ENCODE assay signal across 8 cellular contexts in genomic region chr10:45001382-45002148, GRCh38. TPM values are rescaled to one million over a fixed set of nuclear protein-coding genes. Genes with fewer than 3 reads are reported as not detected.
DNase-seq lines count a peak whose midpoint lies in the region; ATAC-seq and TF ChIP-seq lines count a peak whose summit lies in the region.

No MANE protein-coding gene starts in this region.

- POLR2A ChIA-PET in activated CD4-positive, alpha-beta memory T cell treated with anti-CD3 and anti-CD28 coated beads, Interleukin-2, amount 10 ng/mL, durations not matched to agents 7 days and 5 days (lab: Charles Lee): interaction anchor here (0.9 to 1.5 kb wide), 4 partner anchors 9 to 420 kb away, joined by 3 to 6 read pairs (median 4); partner anchors contain the start of gene DEPP1

- H3K9me3 Mint-ChIP-seq in activated CD4-positive, alpha-beta memory T cell treated with anti-CD3 and anti-CD28 coated beads, Interleukin-2, amount 10 ng/mL, durations not matched to agents 7 days and 5 days: peaks cover 22% of the 10 kb centered on the region
- peaks cover 33% of the 10 kb centered on the region for H3K9me3 Mint-ChIP-seq in endodermal cell
- peaks cover 2% of the 10 kb centered on the region for H3K9me3 Mint-ChIP-seq in stimulated activated memory B cell treated with anti-CD40 and anti-IgM and Interleukin-4, amounts not matched to agents 10 μg/mL and 1 μg/mL and 100 μg/mL, for 72 hours

- no peaks in the 10 kb centered on the region for H3K4me1 ChIP-seq in endodermal cell (ENCODE audit: control insufficient read depth, insufficient read depth, low read length)

- 10 to 42% methylated on average over 9 to 12 of the region's 13 CpGs for WGBS in endodermal cell (ENCODE audit: insufficient coverage in 1 of 2, insufficient read length in 1 of 2), 2 experiments

- peaks cover 10% of the 10 kb centered on the region for H3K27me3 Mint-ChIP-seq in activated CD4-positive, alpha-beta memory T cell treated with anti-CD3 and anti-CD28 coated beads, Interleukin-2, amount 10 ng/mL, durations not matched to agents 7 days and 5 days
- peaks cover 2% of the 10 kb centered on the region for H3K27me3 Mint-ChIP-seq in endodermal cell (ENCODE audit: insufficient read depth)
- H3K27me3 Mint-ChIP-seq in stimulated activated memory B cell treated with anti-CD40 and anti-IgM and Interleukin-4, amounts not matched to agents 10 μg/mL and 1 μg/mL and 100 μg/mL, for 72 hours: no peaks in the 10 kb centered on the region

- H3K9me3 ChIP-seq in endodermal cell (ENCODE audit: control insufficient read depth, low read length): peaks cover 27% of the 10 kb centered on the region

- peak overlapping the region; percentile 87 for H3K27ac Mint-ChIP-seq in activated CD4-positive, alpha-beta memory T cell treated with anti-CD3 and anti-CD28 coated beads, Interleukin-2, amount 10 ng/mL, durations not matched to agents 7 days and 5 days
- H3K27ac Mint-ChIP-seq in endodermal cell: peak overlapping the region; percentile 31
- H3K27ac Mint-ChIP-seq in stimulated activated memory B cell treated with anti-CD40 and anti-IgM and Interleukin-4, amounts not matched to agents 10 μg/mL and 1 μg/mL and 100 μg/mL, for 72 hours: peak overlapping the region; percentile 95

- H3K4me3 ChIP-seq in endodermal cell (ENCODE audit: low read length): peak overlapping the region; percentile 81

- ATAC-seq in GM18508 (IDR thresholded peaks at IDR 0.05; ENCODE audit: insufficient read depth, unreplicated experiment) (peak; percentile 67), HG02943 (IDR thresholded peaks at IDR 0.05; ENCODE audit: low read depth, unreplicated experiment) (peak; percentile 83)
- ATAC-seq in stimulated activated memory B cell treated with anti-CD40 and anti-IgM and Interleukin-4, amounts not matched to agents 10 μg/mL and 1 μg/mL and 100 μg/mL, for 72 hours: peak; percentile 83

- peaks cover 37% of the 10 kb centered on the region for H3K36me3 Mint-ChIP-seq in activated CD4-positive, alpha-beta memory T cell treated with anti-CD3 and anti-CD28 coated beads, Interleukin-2, amount 10 ng/mL, durations not matched to agents 7 days and 5 days (ENCODE audit: low read depth)
- peaks cover 30% of the 10 kb centered on the region for H3K36me3 Mint-ChIP-seq in endodermal cell (ENCODE audit: low read depth)
- H3K36me3 Mint-ChIP-seq in stimulated activated memory B cell treated with anti-CD40 and anti-IgM and Interleukin-4, amounts not matched to agents 10 μg/mL and 1 μg/mL and 100 μg/mL, for 72 hours: peaks cover 37% of the 10 kb centered on the region

- peak overlapping the region; percentile 24 for H3K27ac ChIP-seq in endodermal cell (ENCODE audit: low read depth, low read length)

- H3K36me3 ChIP-seq in endodermal cell (ENCODE audit: control insufficient read depth, insufficient read depth, low read length): peaks cover 25% of the 10 kb centered on the region

- CTCF ChIA-PET in activated CD4-positive, alpha-beta memory T cell treated with anti-CD3 and anti-CD28 coated beads, Interleukin-2, amount 10 ng/mL, durations not matched to agents 7 days and 5 days (lab: Charles Lee): no interaction called here

- peak overlapping the region; percentile 56 for H3K9ac ChIP-seq in endodermal cell (ENCODE audit: extremely low read depth, low read length, poor library complexity, severe bottlenecking)

- DNase-seq in AG08395 (ENCODE audit: low spot score) (peak; percentile 42), NCI-H2107 (lab: John Stamatoyannopoulos, UW) (peak; percentile 26), endodermal cell (peak; percentile 74), midbrain (lab: John Stamatoyannopoulos, UW) (peak; percentile 58)
- peak; percentile 63 for DNase-seq in activated CD4-positive, alpha-beta memory T cell treated with anti-CD3 and anti-CD28 coated beads, Interleukin-2, amount 10 ng/mL, durations not matched to agents 7 days and 5 days

- H3K27me3 ChIP-seq in endodermal cell (ENCODE audit: control insufficient read depth, insufficient read depth, low read length, poor library complexity, severe bottlenecking): no peaks in the 10 kb centered on the region

- H3K4me1 Mint-ChIP-seq in activated CD4-positive, alpha-beta memory T cell treated with anti-CD3 and anti-CD28 coated beads, Interleukin-2, amount 10 ng/mL, durations not matched to agents 7 days and 5 days: peaks cover 40% of the 10 kb centered on the region
- H3K4me1 Mint-ChIP-seq in endodermal cell: peaks cover 17% of the 10 kb centered on the region
- peaks cover 20% of the 10 kb centered on the region for H3K4me1 Mint-ChIP-seq in stimulated activated memory B cell treated with anti-CD40 and anti-IgM and Interleukin-4, amounts not matched to agents 10 μg/mL and 1 μg/mL and 100 μg/mL, for 72 hours

- peak; percentile 45 for TF ChIP-seq CTCF in endodermal cell (conservative IDR thresholded peaks at IDR 0.05)

- peak overlapping the region; percentile 90 for H3K4me3 Mint-ChIP-seq in activated CD4-positive, alpha-beta memory T cell treated with anti-CD3 and anti-CD28 coated beads, Interleukin-2, amount 10 ng/mL, durations not matched to agents 7 days and 5 days
- peak overlapping the region; percentile 70 for H3K4me3 Mint-ChIP-seq in endodermal cell
- peak overlapping the region; percentile 83 for H3K4me3 Mint-ChIP-seq in stimulated activated memory B cell treated with anti-CD40 and anti-IgM and Interleukin-4, amounts not matched to agents 10 μg/mL and 1 μg/mL and 100 μg/mL, for 72 hours

RNA-seq across cellular contexts. Expression of gene ZNF22, which starts 0.8 kb away (rescaled TPM):
- 10 to 100 TPM; 22.9 to 24.7 TPM for total RNA-seq in activated CD4-positive, alpha-beta memory T cell treated with anti-CD3 and anti-CD28 coated beads, Interleukin-2, amount 10 ng/mL, durations not matched to agents 7 days and 5 days
- total RNA-seq in endodermal cell: 10 to 100 TPM; 35.5 to 42.5 TPM
- 59.3 TPM for polyA plus RNA-seq in endodermal cell (2013, experiment 1 of 2)
- 54.5 TPM for polyA plus RNA-seq in endodermal cell (2013, experiment 2 of 2)

RNA-seq across cellular contexts. Expression of gene DEPP1, which starts 23.0 kb away (rescaled TPM):
- 1 to 10 TPM; 1.2 to 1.9 TPM for total RNA-seq in activated CD4-positive, alpha-beta memory T cell treated with anti-CD3 and anti-CD28 coated beads, Interleukin-2, amount 10 ng/mL, durations not matched to agents 7 days and 5 days
- total RNA-seq in endodermal cell: 1 to 10 TPM; 1.3 to 2.6 TPM
- 0.89 TPM for polyA plus RNA-seq in endodermal cell (2013, experiment 1 of 2)
- polyA plus RNA-seq in endodermal cell (2013, experiment 2 of 2): 1.2 TPM

RNA-seq across cellular contexts. Expression of gene RASSF4, which starts 42.0 kb away (rescaled TPM):
- total RNA-seq in activated CD4-positive, alpha-beta memory T cell treated with anti-CD3 and anti-CD28 coated beads, Interleukin-2, amount 10 ng/mL, durations not matched to agents 7 days and 5 days: 1 to 10 TPM in 1 of 2 experiments, under 1 TPM in 1; 0.50 to 1.2 TPM
- total RNA-seq in endodermal cell: 10 to 100 TPM in 1 of 2 donors, 1 to 10 TPM in 1; 5.2 to 14.1 TPM
- 17.2 TPM for polyA plus RNA-seq in endodermal cell (2013, experiment 1 of 2)
- 20.0 TPM for polyA plus RNA-seq in endodermal cell (2013, experiment 2 of 2)

Comparison
In these comparisons a context has a peak if more than half of its experiments do, and no peak if none do; other contexts are left out.
1. Peak in every context shown above with its lines: DNase-seq, ATAC-seq, H3K4me3 ChIP-seq and H3K27ac ChIP-seq.
2. H3K27ac Mint-ChIP-seq: peak in every context shown above with its lines; median percentile 95 in stimulated activated memory B cell treated with anti-CD40 and anti-IgM and Interleukin-4, amounts not matched to agents 10 μg/mL and 1 μg/mL and 100 μg/mL, for 72 hours; 87 in activated CD4-positive, alpha-beta memory T cell treated with anti-CD3 and anti-CD28 coated beads, Interleukin-2, amount 10 ng/mL, durations not matched to agents 7 days and 5 days; 31 in endodermal cell.